Comparison of ENCODE assay signal across 18 cellular contexts in the genomic region with DNA sequence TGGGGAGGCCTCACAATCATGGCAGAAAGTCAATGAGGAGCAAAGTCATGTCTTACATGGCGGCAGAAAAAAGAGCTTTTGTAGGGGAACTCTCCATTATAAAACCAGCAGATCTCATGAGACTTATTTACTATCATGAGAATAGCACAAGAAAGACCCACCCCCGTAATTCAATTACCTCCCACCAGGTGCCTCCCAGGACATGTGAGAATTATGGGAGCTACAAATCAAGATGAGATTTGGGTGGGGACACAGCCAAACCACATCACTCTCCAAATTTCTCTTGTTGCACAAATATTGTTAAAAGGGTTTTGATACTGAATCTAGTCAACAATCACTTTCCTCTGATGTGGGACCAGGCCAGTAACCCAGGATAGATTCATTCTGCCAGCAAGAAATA.
DNase-seq lines count a peak whose midpoint lies in the region; ATAC-seq, FAIRE-seq and TF ChIP-seq lines count a peak whose summit lies in the region.
"Had no signal": no experiment of that assay in that cellular context is flagged by ENCODE, and none has a peak within 500 bp of the region (broad histone marks: within the 10 kb centered on the region; RNA-seq: fewer than 3 reads in every experiment).

No MANE protein-coding gene starts in this region.

- no peak overlapping the region for H3K27ac Mint-ChIP-seq in activated naive CD8-positive, alpha-beta T cell treated with anti-CD3 and anti-CD28 coated beads for 36 hours
- H3K27ac Mint-ChIP-seq: activated CD4-positive, alpha-beta T cell treated with anti-CD3 and anti-CD28 coated beads, Interleukin-2, amount 10 ng/mL, durations not matched to agents 7 days and 5 days; CD8-positive, alpha-beta memory T cell had no signal

- H3K9me2 ChIP-seq in MM.1S (replicated peaks; ENCODE audit: insufficient read depth, low read length), result no peaks in the 10 kb centered on the region

- H3K79me2 ChIP-seq in HepG2 (ENCODE audit: insufficient read depth, low read length) (no peaks in the 10 kb centered on the region), MM.1S (ENCODE audit: low read length) (no peaks in the 10 kb centered on the region)

- no peaks in the 10 kb centered on the region for H3K9me3 ChIP-seq in liver (ENCODE audit: control insufficient read depth in 4 of 4, low read length in 3 of 4)
- peaks cover 69% of the 10 kb centered on the region for H3K9me3 ChIP-seq in HepG2 (ENCODE audit: low read length)
- H3K9me3 ChIP-seq in MM.1S (replicated peaks; ENCODE audit: insufficient read depth, low read length), result no peaks in the 10 kb centered on the region
- H3K9me3 ChIP-seq in suprapubic skin, result peaks cover 6% of the 10 kb centered on the region

- H3K4me2 ChIP-seq in HepG2 (ENCODE audit: low read depth, low read length) (no peak overlapping the region), MM.1S (ENCODE audit: low read depth, low read length) (no peak overlapping the region)

- H3K36me3 Mint-ChIP-seq in activated naive CD8-positive, alpha-beta T cell treated with anti-CD3 and anti-CD28 coated beads for 36 hours, result no peaks in the 10 kb centered on the region
- H3K36me3 Mint-ChIP-seq: CD8-positive, alpha-beta memory T cell had no signal

- BruUV-seq in HepG2 (replicated peaks; lab: Mats Ljungman, UMichigan), result no TSS peak

- TF ChIP-seq CTCF in liver (IDR thresholded peaks at IDR 0.05; ENCODE audit: low read depth, low read length, missing input control) (peak; percentile 24), HepG2 (CRISPR knock-in tag; IDR thresholded peaks at IDR 0.05) (no peak), MM.1S (IDR thresholded peaks at IDR 0.05; ENCODE audit: low read length) (peak; percentile 11; the same call in 1 of the 2 replicates), suprapubic skin (IDR thresholded peaks at IDR 0.05) (no peak)

- H3K9ac ChIP-seq in liver (ENCODE audit: low read depth in 1 of 2, low read length in 2 of 2) (no peak overlapping the region), HepG2 (ENCODE audit: insufficient read depth, low read depth, low read length) (no peak overlapping the region), MM.1S (ENCODE audit: low read length) (no peak overlapping the region)

- no peaks in the 10 kb centered on the region for H3K4me1 ChIP-seq in liver (ENCODE audit: control insufficient read depth in 4 of 4, insufficient read depth in 4 of 4, low read length in 3 of 4)
- H3K4me1 ChIP-seq in HepG2 (ENCODE audit: insufficient read depth, low read length), result no peaks in the 10 kb centered on the region
- H3K4me1 ChIP-seq in MM.1S (ENCODE audit: low read length), result no peaks in the 10 kb centered on the region
- no peaks in the 10 kb centered on the region for H3K4me1 ChIP-seq in suprapubic skin
- H3K4me1 ChIP-seq: heart left ventricle had no signal

- in situ Hi-C loops in HepG2 (cut with HindIII; ENCODE audit: extremely low pct_ligation_motif_present, low pct_unique_long_range_greater_than_20kb), result no loop called here

- no peak for DNase-seq in HepG2 (ENCODE audit: low spot score)
- DNase-seq in MM.1S, result peak; percentile 8
- peak; percentile 0 for DNase-seq in activated naive CD8-positive, alpha-beta T cell treated with anti-CD3 and anti-CD28 coated beads for 36 hours
- no peak for DNase-seq in SW480 (ENCODE audit: low spot score)
- DNase-seq in suprapubic skin (ENCODE audit: low spot score in 2 of 2), result no peak
- DNase-seq in AG08396 (ENCODE audit: low spot score), result no peak
- DNase-seq: activated CD4-positive, alpha-beta T cell treated with anti-CD3 and anti-CD28 coated beads, Interleukin-2, amount 10 ng/mL, durations not matched to agents 7 days and 5 days; activated gamma-delta T cell; CD8-positive, alpha-beta memory T cell; effector CD8-positive, alpha-beta T cell; EL; heart left ventricle; NCI-H748 treated with DMSO at 0.1 percent for 48 hours; occipital lobe had no signal

- no peak overlapping the region for H3K27ac ChIP-seq in liver (ENCODE audit: low read depth in 1 of 2, low read length in 2 of 2)
- no peak overlapping the region for H3K27ac ChIP-seq in HepG2 (ENCODE audit: extremely low read length, insufficient read depth, low read length)
- H3K27ac ChIP-seq in MM.1S (ENCODE audit: low read length), result no peak overlapping the region
- H3K27ac ChIP-seq in suprapubic skin, result no peak overlapping the region
- H3K27ac ChIP-seq: heart left ventricle had no signal

- H3K27me3 Mint-ChIP-seq in activated naive CD8-positive, alpha-beta T cell treated with anti-CD3 and anti-CD28 coated beads for 36 hours, result no peaks in the 10 kb centered on the region
- H3K27me3 Mint-ChIP-seq: activated CD4-positive, alpha-beta T cell treated with anti-CD3 and anti-CD28 coated beads, Interleukin-2, amount 10 ng/mL, durations not matched to agents 7 days and 5 days; CD8-positive, alpha-beta memory T cell had no signal

- no peaks in the 10 kb centered on the region for H3K4me1 Mint-ChIP-seq in activated naive CD8-positive, alpha-beta T cell treated with anti-CD3 and anti-CD28 coated beads for 36 hours
- H3K4me1 Mint-ChIP-seq: activated CD4-positive, alpha-beta T cell treated with anti-CD3 and anti-CD28 coated beads, Interleukin-2, amount 10 ng/mL, durations not matched to agents 7 days and 5 days; CD8-positive, alpha-beta memory T cell had no signal

- H2AFZ ChIP-seq in HepG2 (ENCODE audit: low read length) (no peak overlapping the region), MM.1S (ENCODE audit: low read length) (no peak overlapping the region)

- no peak for FAIRE-seq in HepG2 (lab: Jason Lieb, UNC)
- FAIRE-seq: GM18507 had no signal

- intact Hi-C loops in HepG2 (cut with micrococcal nuclease; ENCODE audit: unreplicated experiment), result no loop called here

- ATAC-seq in HepG2 (no peak), GM21360 (IDR thresholded peaks at IDR 0.05; ENCODE audit: unreplicated experiment) (no peak)
- ATAC-seq: heart left ventricle had no signal

- peak; percentile 55 to 61 for TF ChIP-seq RAD21 in liver (IDR thresholded peaks at IDR 0.05)
- no peak for TF ChIP-seq RAD21 in HepG2 (CRISPR knock-in tag; IDR thresholded peaks at IDR 0.05)

- peaks cover 13% of the 10 kb centered on the region for H3K9me3 Mint-ChIP-seq in activated naive CD8-positive, alpha-beta T cell treated with anti-CD3 and anti-CD28 coated beads for 36 hours

- WGBS in liver, result 79% methylated on average over 2 of the region's 2 CpGs
- 0% methylated on average over 2 of the region's 2 CpGs for WGBS in HepG2 (ENCODE audit: low lambda C conversion rate)
- 96% methylated on average over 2 of the region's 2 CpGs for WGBS in suprapubic skin

- H3K4me3 ChIP-seq in liver (ENCODE audit: low read depth in 1 of 3, low read length in 3 of 3) (no peak overlapping the region), HepG2 (replicated peaks in 1 of 3; ENCODE audit: insufficient read depth in 1 of 3, low read depth in 2 of 3, low read length in 3 of 3) (no peak overlapping the region), MM.1S (ENCODE audit: low read length) (no peak overlapping the region), suprapubic skin (no peak overlapping the region)
- H3K4me3 ChIP-seq: heart left ventricle, lung had no signal

- H3F3A ChIP-seq in MM.1S (ENCODE audit: insufficient read depth, low read length), result no peaks in the 10 kb centered on the region

- CTCF ChIA-PET in HepG2 (lab: Yijun Ruan, JAX; ENCODE audit: low intra/inter-chr PET ratio, low total read pairs), result no interaction called here

- H4K20me1 ChIP-seq in HepG2 (ENCODE audit: insufficient read depth, low read length) (no peaks in the 10 kb centered on the region), MM.1S (ENCODE audit: insufficient read depth, low read length) (no peaks in the 10 kb centered on the region)

- H3K27me3 ChIP-seq in liver (ENCODE audit: control insufficient read depth in 4 of 4, insufficient read depth in 4 of 4, low read length in 3 of 4) (no peaks in the 10 kb centered on the region), HepG2 (ENCODE audit: control insufficient read depth in 1 of 2, insufficient read depth in 2 of 2, low read length in 2 of 2) (no peaks in the 10 kb centered on the region), MM.1S (replicated peaks; ENCODE audit: insufficient read depth, low read length) (no peaks in the 10 kb centered on the region), suprapubic skin (no peaks in the 10 kb centered on the region)
- H3K27me3 ChIP-seq: heart left ventricle had no signal

- H3K36me3 ChIP-seq in liver (ENCODE audit: control insufficient read depth in 4 of 4, insufficient read depth in 3 of 4, low read depth in 1 of 4, low read length in 3 of 4) (no peaks in the 10 kb centered on the region), HepG2 (replicated peaks in 1 of 2; ENCODE audit: control insufficient read depth in 1 of 2, insufficient read depth in 2 of 2, low read length in 2 of 2) (no peaks in the 10 kb centered on the region), MM.1S (replicated peaks; ENCODE audit: insufficient read depth, low read length) (no peaks in the 10 kb centered on the region), suprapubic skin (no peaks in the 10 kb centered on the region)
- H3K36me3 ChIP-seq: heart left ventricle had no signal

- no peak overlapping the region for H3K4me3 Mint-ChIP-seq in activated naive CD8-positive, alpha-beta T cell treated with anti-CD3 and anti-CD28 coated beads for 36 hours
- H3K4me3 Mint-ChIP-seq: activated CD4-positive, alpha-beta T cell treated with anti-CD3 and anti-CD28 coated beads, Interleukin-2, amount 10 ng/mL, durations not matched to agents 7 days and 5 days; CD8-positive, alpha-beta memory T cell had no signal

- POLR2A ChIA-PET in HepG2 (lab: Yijun Ruan, JAX), result no interaction called here

- TF ChIP-seq EP300 in HepG2 (IDR thresholded peaks at IDR 0.05; ENCODE audit: low read depth in 2 of 2, low read length in 2 of 2) (no peak), HepG2 (CRISPR knock-in tag; IDR thresholded peaks at IDR 0.05; ENCODE audit: borderline replicate concordance) (no peak), suprapubic skin (IDR thresholded peaks at IDR 0.05) (no peak)

- TF ChIP-seq POLR2A in HepG2 (IDR thresholded peaks at IDR 0.05; ENCODE audit: insufficient read depth in 1 of 2, low read depth in 2 of 2, low read length in 2 of 2), result no peak
- TF ChIP-seq POLR2A in suprapubic skin (IDR thresholded peaks at IDR 0.05), result no peak

TF ChIP-seq in liver, 16 proteins besides CTCF, POLR2A, EP300 and RAD21 (continues in another document):
- TF ChIP-seq FOXA2 (IDR thresholded peaks at IDR 0.05), result no peak
- TF ChIP-seq TAF1 (conservative IDR thresholded peaks at IDR 0.05), result no peak

TF ChIP-seq in HepG2, 621 proteins besides CTCF, POLR2A, EP300 and RAD21 (continues in another document):
- TF ChIP-seq, protein P1, sequence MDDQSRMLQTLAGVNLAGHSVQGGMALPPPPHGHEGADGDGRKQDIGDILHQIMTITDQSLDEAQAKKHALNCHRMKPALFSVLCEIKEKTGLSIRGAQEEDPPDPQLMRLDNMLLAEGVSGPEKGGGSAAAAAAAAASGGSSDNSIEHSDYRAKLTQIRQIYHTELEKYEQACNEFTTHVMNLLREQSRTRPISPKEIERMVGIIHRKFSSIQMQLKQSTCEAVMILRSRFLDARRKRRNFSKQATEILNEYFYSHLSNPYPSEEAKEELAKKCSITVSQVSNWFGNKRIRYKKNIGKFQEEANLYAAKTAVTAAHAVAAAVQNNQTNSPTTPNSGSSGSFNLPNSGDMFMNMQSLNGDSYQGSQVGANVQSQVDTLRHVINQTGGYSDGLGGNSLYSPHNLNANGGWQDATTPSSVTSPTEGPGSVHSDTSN (CRISPR knock-in tag; IDR thresholded peaks at IDR 0.05; ENCODE audit: borderline replicate concordance), result no peak
- TF ChIP-seq HMGA1 (CRISPR knock-in tag; conservative IDR thresholded peaks at IDR 0.05), result no peak

Comparison
In these comparisons a context has a peak if more than half of its experiments do, and no peak if none do; other contexts are left out.
1. CTCF ChIP-seq: peak in liver (single experiment) and MM.1S (single experiment); none in HepG2 (single experiment) and suprapubic skin (0 of 2).
2. DNase-seq: peak in MM.1S (single experiment) and activated naive CD8-positive, alpha-beta T cell treated with anti-CD3 and anti-CD28 coated beads for 36 hours (single experiment); none in HepG2 (single experiment), SW480 (single experiment), suprapubic skin (0 of 2) and AG08396 (single experiment).